In the genomic region with DNA sequence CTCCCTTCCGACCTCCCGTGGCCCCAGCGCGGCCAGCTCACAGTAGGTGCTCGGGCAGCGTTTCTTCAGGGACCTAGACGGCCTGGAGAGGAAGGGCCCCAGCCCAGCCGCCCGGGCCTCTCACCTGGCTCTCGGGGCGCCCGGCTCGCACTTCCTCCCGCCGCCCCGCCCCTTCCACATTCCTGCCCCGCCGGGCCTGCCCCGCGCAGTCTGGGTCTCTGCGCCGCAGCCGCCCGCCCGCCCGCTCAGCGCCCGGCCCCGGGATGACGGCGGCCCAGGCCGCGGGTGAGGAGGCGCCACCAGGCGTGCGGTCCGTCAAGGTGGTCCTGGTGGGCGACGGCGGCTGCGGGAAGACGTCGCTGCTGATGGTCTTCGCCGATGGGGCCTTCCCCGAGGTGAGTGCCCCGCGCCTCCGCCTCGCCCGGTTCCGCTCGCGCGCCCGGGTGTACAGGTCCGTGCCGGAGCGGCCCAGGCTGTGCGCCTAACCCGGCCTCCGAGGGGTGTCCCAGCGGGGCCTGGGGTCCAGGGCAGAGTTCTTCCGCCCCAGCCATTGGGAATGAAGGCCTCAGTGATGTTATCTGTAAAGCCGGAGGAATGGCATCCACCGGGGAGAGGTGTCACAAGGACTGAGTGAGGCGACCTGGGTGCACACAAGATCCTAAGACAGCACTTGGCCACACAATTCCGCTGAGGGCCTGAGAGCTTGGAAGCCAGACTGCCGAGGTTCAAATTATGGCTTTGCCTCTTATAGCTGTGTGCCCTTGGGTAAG, we compare ENCODE assay signal across 8 cellular contexts. TPM values are rescaled to one million over a fixed set of nuclear protein-coding genes. Genes with fewer than 3 reads are reported as not detected.
DNase-seq lines count a peak whose midpoint lies in the region; ATAC-seq, FAIRE-seq and TF ChIP-seq lines count a peak whose summit lies in the region.

A gene with protein sequence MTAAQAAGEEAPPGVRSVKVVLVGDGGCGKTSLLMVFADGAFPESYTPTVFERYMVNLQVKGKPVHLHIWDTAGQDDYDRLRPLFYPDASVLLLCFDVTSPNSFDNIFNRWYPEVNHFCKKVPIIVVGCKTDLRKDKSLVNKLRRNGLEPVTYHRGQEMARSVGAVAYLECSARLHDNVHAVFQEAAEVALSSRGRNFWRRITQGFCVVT (plus strand): TSS at position 208 of the 770 bp plus-strand sequence. CDS start 56 bp downstream, at position 264.

- peaks cover 3% of the 10 kb centered on the region for H3K27me3 ChIP-seq in CD4-positive, alpha-beta T cell (ENCODE audit: control insufficient read depth, insufficient read depth, low read length)
- no peaks in the 10 kb centered on the region for H3K27me3 ChIP-seq in Peyer's patch
- no peaks in the 10 kb centered on the region for H3K27me3 ChIP-seq in bronchial epithelial cell (ENCODE audit: control insufficient read depth, insufficient read depth, low read length)

- H3K4me1 Mint-ChIP-seq in CD4-positive, alpha-beta T cell (ENCODE audit: low read depth), result peaks cover 16% of the 10 kb centered on the region
- peaks cover 16% of the 10 kb centered on the region for H3K4me1 Mint-ChIP-seq in stimulated activated naive CD8-positive, alpha-beta T cell treated with anti-CD3 and anti-CD28 coated beads, Interleukin-15, Interleukin-2, amounts not matched to agents 100 ng/mL and 50 ng/mL, for 24 hours (ENCODE audit: low read depth)

- no peak within 1 kb of the TSS for H3K27ac Mint-ChIP-seq in CD4-positive, alpha-beta T cell
- no peak within 1 kb of the TSS for H3K27ac Mint-ChIP-seq in stimulated activated naive CD8-positive, alpha-beta T cell treated with anti-CD3 and anti-CD28 coated beads, Interleukin-15, Interleukin-2, amounts not matched to agents 100 ng/mL and 50 ng/mL, for 24 hours

- H3K4me1 ChIP-seq in Peyer's patch, result peaks cover 7 to 22% (median 10%) of the 10 kb centered on the region in 4 donors

- CTCF ChIA-PET in CD4-positive, alpha-beta T cell (lab: Charles Lee), result no interaction called here

- no peaks in the 10 kb centered on the region for H3K9me3 ChIP-seq in CD4-positive, alpha-beta T cell (ENCODE audit: control insufficient read depth, low read length)
- no peaks in the 10 kb centered on the region for H3K9me3 ChIP-seq in Peyer's patch

- no peak for FAIRE-seq in bronchial epithelial cell (lab: Jason Lieb, UNC)

- H3K36me3 Mint-ChIP-seq in CD4-positive, alpha-beta T cell (ENCODE audit: low read depth), result no peaks in the 10 kb centered on the region
- no peaks in the 10 kb centered on the region for H3K36me3 Mint-ChIP-seq in stimulated activated naive CD8-positive, alpha-beta T cell treated with anti-CD3 and anti-CD28 coated beads, Interleukin-15, Interleukin-2, amounts not matched to agents 100 ng/mL and 50 ng/mL, for 24 hours (ENCODE audit: low read depth)

- H3K4me3 ChIP-seq in Peyer's patch (peak within 1 kb of the TSS; percentile 45 to 73 (median 53)), bronchial epithelial cell (ENCODE audit: low read depth, low read length) (peak within 1 kb of the TSS; percentile 83)

- H3K27me3 Mint-ChIP-seq in CD4-positive, alpha-beta T cell, result peaks cover 8% of the 10 kb centered on the region
- peaks cover 13% of the 10 kb centered on the region for H3K27me3 Mint-ChIP-seq in stimulated activated naive CD8-positive, alpha-beta T cell treated with anti-CD3 and anti-CD28 coated beads, Interleukin-15, Interleukin-2, amounts not matched to agents 100 ng/mL and 50 ng/mL, for 24 hours

- no peak for TF ChIP-seq CTCF in CD4-positive, alpha-beta T cell (IDR thresholded peaks at IDR 0.05)
- TF ChIP-seq CTCF in Peyer's patch (IDR thresholded peaks at IDR 0.05), result no peak
- no peak for TF ChIP-seq CTCF in bronchial epithelial cell (IDR thresholded peaks at IDR 0.05; ENCODE audit: insufficient read depth, low read length, severe bottlenecking)

- ATAC-seq in CD4-positive, alpha-beta T cell (ENCODE audit: poor library complexity), result peak; percentile 66
- no peak for ATAC-seq in GM18498 (IDR thresholded peaks at IDR 0.05; ENCODE audit: unreplicated experiment)
- no peak for ATAC-seq in GM21717 (IDR thresholded peaks at IDR 0.05; ENCODE audit: unreplicated experiment)

- no peak within 1 kb of the TSS for H3K27ac ChIP-seq in CD4-positive, alpha-beta T cell (ENCODE audit: low read depth, low read length)
- peak within 1 kb of the TSS; percentile 5 to 85 (median 56) for H3K27ac ChIP-seq in Peyer's patch

- no peaks in the 10 kb centered on the region for H3K9me3 Mint-ChIP-seq in CD4-positive, alpha-beta T cell
- H3K9me3 Mint-ChIP-seq in stimulated activated naive CD8-positive, alpha-beta T cell treated with anti-CD3 and anti-CD28 coated beads, Interleukin-15, Interleukin-2, amounts not matched to agents 100 ng/mL and 50 ng/mL, for 24 hours, result no peaks in the 10 kb centered on the region

- H3K4me3 Mint-ChIP-seq in CD4-positive, alpha-beta T cell, result peak within 1 kb of the TSS; percentile 48
- peak within 1 kb of the TSS; percentile 61 for H3K4me3 Mint-ChIP-seq in stimulated activated naive CD8-positive, alpha-beta T cell treated with anti-CD3 and anti-CD28 coated beads, Interleukin-15, Interleukin-2, amounts not matched to agents 100 ng/mL and 50 ng/mL, for 24 hours

- intact Hi-C loops in CD4-positive, alpha-beta T cell (cut with DNase I, micrococcal nuclease), result no loop called here

- H3K36me3 ChIP-seq in Peyer's patch (no peaks in the 10 kb centered on the region), bronchial epithelial cell (ENCODE audit: control insufficient read depth, insufficient read depth, low read length) (peaks cover 15% of the 10 kb centered on the region)

- TF ChIP-seq POLR2A in Peyer's patch (IDR thresholded peaks at IDR 0.05), result peak in 1 of 2 donors; percentile 42

- POLR2A ChIA-PET in CD4-positive, alpha-beta T cell (lab: Charles Lee), result no interaction called here

- DNase-seq in CD4-positive, alpha-beta T cell, result peak in 9 of 10 experiments; percentile 8 to 44 (median 15)
- peak; percentile 25 to 86 (median 81) for DNase-seq in Peyer's patch
- no peak for DNase-seq in bronchial epithelial cell (ENCODE audit: low read depth)
- peak; percentile 83 for DNase-seq in left kidney (ENCODE audit: low read depth, low spot score)
- no peak for DNase-seq in DMS 273 treated with DMSO at 0.1 percent for 48 hours (lab: John Stamatoyannopoulos, UW)

RNA-seq across cellular contexts. Expression of the gene that starts here (rescaled TPM):
- total RNA-seq in CD4-positive, alpha-beta T cell, result not detected
- total RNA-seq in Peyer's patch, result 10 to 100 TPM in 3 of 4 donors, 1 to 10 TPM in 1; 9.9 to 26.3 (median 21.2) TPM
- 222 and 247 TPM in 2 replicates for total RNA-seq in bronchial epithelial cell

Comparison
In these comparisons a context has a peak if more than half of its experiments do, and no peak if none do; other contexts are left out.
1. RNA of the gene that starts here (total RNA-seq): 222 to 247 TPM in bronchial epithelial cell and 9.9 to 26.3 TPM in Peyer's patch; not detected in CD4-positive, alpha-beta T cell; every median in the first group is over 4 times any median in the second.
2. Peak in DNase-seq and ATAC-seq in CD4-positive, alpha-beta T cell; RNA of the gene not detected or under 1 TPM.
3. DNase-seq: peak in Peyer's patch (3 of 3) and left kidney (single experiment); none in bronchial epithelial cell (single experiment) and DMS 273 treated with DMSO at 0.1 percent for 48 hours (single experiment).